In genomic region chr5:19891658-19892057, GRCh38 we compare ENCODE assay signal across 19 cellular contexts.
A peak's percentile ranks its signal among the peaks of the same experiment; 100 is the strongest.
DNase-seq lines count a peak whose midpoint lies in the region; ATAC-seq and TF ChIP-seq lines count a peak whose summit lies in the region.
"Had no signal": no experiment of that assay in that cellular context is flagged by ENCODE, and none has a peak within 500 bp of the region (broad histone marks: within the 10 kb centered on the region; RNA-seq: fewer than 3 reads in every experiment).

No MANE protein-coding gene starts in this region.

- peak; percentile 99 for ATAC-seq in RWPE2 (ENCODE audit: low read depth)
- no peak for ATAC-seq in HG03521 (IDR thresholded peaks at IDR 0.05; ENCODE audit: unreplicated experiment)
- ATAC-seq: naive thymus-derived CD8-positive, alpha-beta T cell had no signal

- H3K27me3 ChIP-seq in RWPE2 (ENCODE audit: insufficient read depth, poor library complexity, severe bottlenecking) (no peaks in the 10 kb centered on the region), spleen (replicated peaks in 1 of 7) (no peaks in the 10 kb centered on the region)

- H3K27ac ChIP-seq in RWPE2 (ENCODE audit: poor library complexity, severe bottlenecking) = peak overlapping the region; percentile 87
- no peak overlapping the region for H3K27ac ChIP-seq in spleen
- H3K27ac ChIP-seq: 22Rv1, left ventricle myocardium inferior had no signal

- H3K9me3 ChIP-seq in RWPE2 (ENCODE audit: severe bottlenecking) (no peaks in the 10 kb centered on the region), spleen (no peaks in the 10 kb centered on the region)
- H3K9me3 ChIP-seq: left ventricle myocardium inferior had no signal

- H3K4me1 ChIP-seq in RWPE2 (ENCODE audit: insufficient read depth, poor library complexity, severe bottlenecking) = peaks cover 24% of the 10 kb centered on the region
- no peaks in the 10 kb centered on the region for H3K4me1 ChIP-seq in spleen
- H3K4me1 ChIP-seq: left ventricle myocardium inferior had no signal

- no peaks in the 10 kb centered on the region for H3K27me3 Mint-ChIP-seq in endothelial cell (ENCODE audit: unreplicated experiment)
- H3K27me3 Mint-ChIP-seq: activated B cell treated with CpG ODN at 0.5 μM for 24 hours; central memory CD8-positive, alpha-beta T cell; naive thymus-derived CD8-positive, alpha-beta T cell had no signal

- no peaks in the 10 kb centered on the region for H3K36me3 Mint-ChIP-seq in endothelial cell (ENCODE audit: low read depth, unreplicated experiment)
- H3K36me3 Mint-ChIP-seq: naive thymus-derived CD8-positive, alpha-beta T cell; type B pancreatic cell had no signal

- no peak overlapping the region for H3K4me3 Mint-ChIP-seq in endothelial cell (ENCODE audit: unreplicated experiment)
- H3K4me3 Mint-ChIP-seq: activated B cell treated with CpG ODN at 0.5 μM for 24 hours; activated naive CD4-positive, alpha-beta T cell treated with anti-CD3 and anti-CD28 coated beads for 36 hours; central memory CD8-positive, alpha-beta T cell; naive thymus-derived CD8-positive, alpha-beta T cell; type B pancreatic cell had no signal

- no peak overlapping the region for H3K27ac Mint-ChIP-seq in endothelial cell (ENCODE audit: unreplicated experiment)
- H3K27ac Mint-ChIP-seq: activated B cell treated with CpG ODN at 0.5 μM for 24 hours; activated naive CD4-positive, alpha-beta T cell treated with anti-CD3 and anti-CD28 coated beads for 36 hours; naive thymus-derived CD8-positive, alpha-beta T cell; type B pancreatic cell had no signal

- no peaks in the 10 kb centered on the region for H3K4me1 Mint-ChIP-seq in endothelial cell (ENCODE audit: unreplicated experiment)
- H3K4me1 Mint-ChIP-seq: activated B cell treated with CpG ODN at 0.5 μM for 24 hours; central memory CD8-positive, alpha-beta T cell; naive thymus-derived CD8-positive, alpha-beta T cell had no signal

- no peak for TF ChIP-seq CTCF in RWPE2 (IDR thresholded peaks at IDR 0.05; ENCODE audit: poor library complexity, severe bottlenecking)
- no peak for TF ChIP-seq CTCF in fibroblast of mammary gland (conservative IDR thresholded peaks at IDR 0.05; ENCODE audit: control insufficient read depth, insufficient read depth, low read depth, low read length)
- TF ChIP-seq CTCF in spleen (IDR thresholded peaks at IDR 0.05 in 8 of 11, conservative IDR thresholded peaks at IDR 0.05 in 3 of 11) = no peak
- TF ChIP-seq CTCF in endothelial cell (IDR thresholded peaks at IDR 0.05; ENCODE audit: unreplicated experiment) = no peak

- H3K9me3 Mint-ChIP-seq in endothelial cell (ENCODE audit: unreplicated experiment) = no peaks in the 10 kb centered on the region
- H3K9me3 Mint-ChIP-seq: activated B cell treated with CpG ODN at 0.5 μM for 24 hours, type B pancreatic cell had no signal

- TF ChIP-seq POLR2A in spleen (IDR thresholded peaks at IDR 0.05) = no peak

- H3K36me3 ChIP-seq in RWPE2 (ENCODE audit: low read depth) = no peaks in the 10 kb centered on the region
- H3K36me3 ChIP-seq in spleen = no peaks in the 10 kb centered on the region
- H3K36me3 ChIP-seq: left ventricle myocardium inferior had no signal

- 64 to 87% (median 72%) methylated on average over 1 of the region's 1 CpG for WGBS in spleen, 5 donors

- peak; percentile 20 for DNase-seq in DMS53 (lab: John Stamatoyannopoulos, UW)
- DNase-seq in DMS53 treated with DMSO at 0.1 percent for 48 hours (lab: John Stamatoyannopoulos, UW; ENCODE audit: unreplicated experiment) = no peak
- DNase-seq in RWPE2 (ENCODE audit: low spot score) = no peak
- DNase-seq in fibroblast of mammary gland (ENCODE audit: low read depth) = peak; percentile 19
- DNase-seq in stromal cell of bone marrow (ENCODE audit: low read depth) = peak; percentile 17
- no peak for DNase-seq in spleen
- DNase-seq in endothelial cell (ENCODE audit: low spot score) = no peak
- DNase-seq: activated B cell treated with CpG ODN at 0.5 μM for 24 hours; activated naive CD4-positive, alpha-beta T cell treated with anti-CD3 and anti-CD28 coated beads for 36 hours; hypothalamus; left ventricle myocardium inferior; naive thymus-derived CD8-positive, alpha-beta T cell; NCI-H1105 treated with DMSO at 0.1 percent for 48 hours; NCI-H345; stimulated activated CD4-positive, alpha-beta T cell treated with anti-CD3 and anti-CD28 coated beads, Interleukin-4, amount 100 ng/mL, for 24 hours had no signal

- intact Hi-C loops in spleen (cut with DNase I; ENCODE audit: low total_unique reads) = no loop called here

- H3K4me3 ChIP-seq in RWPE2 (ENCODE audit: severe bottlenecking) (no peak overlapping the region), fibroblast of mammary gland (ENCODE audit: control insufficient read depth, low read depth, low read length) (no peak overlapping the region), spleen (no peak overlapping the region)
- H3K4me3 ChIP-seq: left ventricle myocardium inferior had no signal

Comparison
In these comparisons a context has a peak if more than half of its experiments do, and no peak if none do; other contexts are left out.
1. DNase-seq: peak in DMS53 (single experiment), fibroblast of mammary gland (single experiment) and stromal cell of bone marrow (single experiment); none in DMS53 treated with DMSO at 0.1 percent for 48 hours (single experiment), RWPE2 (single experiment), spleen (single experiment) and endothelial cell (single experiment).